26 cellular contexts compared by ENCODE assay signal in genomic region chr5:80174790-80175189, GRCh38.
DNase-seq lines count a peak whose midpoint lies in the region; ATAC-seq lines count a peak whose summit lies in the region.
"Had no signal": no experiment of that assay in that cellular context is flagged by ENCODE, and none has a peak within 500 bp of the region (broad histone marks: within the 10 kb centered on the region; RNA-seq: fewer than 3 reads in every experiment).

No MANE protein-coding gene starts in this region.

- no peaks in the 10 kb centered on the region for H3K27me3 ChIP-seq in ectodermal cell (ENCODE audit: control insufficient read depth, insufficient read depth, low read length, poor library complexity, severe bottlenecking)
- H3K27me3 ChIP-seq: BLaER1 treated with 17β-estradiol and CSF1 and Interleukin-3, amounts not matched to agents 10 nM and 100 nM; heart right ventricle; right atrium auricular region; spleen had no signal

- H3K27me3 Mint-ChIP-seq in T-helper 2 cell treated with Interferon-gamma antibody and Interleukin-4, amounts not matched to agents 5 μg/mL and 100 μg/mL, for 36 hours (ENCODE audit: low read depth) = no peaks in the 10 kb centered on the region
- H3K27me3 Mint-ChIP-seq: activated B cell treated with CpG ODN at 0.5 μM for 24 hours; activated naive CD8-positive, alpha-beta T cell treated with anti-CD3 and anti-CD28 coated beads, Interleukin-2, amount 10 ng/mL, durations not matched to agents 7 days and 5 days; memory B cell; stimulated activated memory B cell treated with anti-CD40 and anti-IgM and Interleukin-4, amounts not matched to agents 10 μg/mL and 1 μg/mL and 100 μg/mL, for 72 hours had no signal

- H3K9me3 Mint-ChIP-seq in activated naive CD4-positive, alpha-beta T cell treated with anti-CD3 and anti-CD28 coated beads, Interleukin-2, amount 50 U/mL, for 72 hours = no peaks in the 10 kb centered on the region
- no peaks in the 10 kb centered on the region for H3K9me3 Mint-ChIP-seq in T-helper 2 cell treated with Interferon-gamma antibody and Interleukin-4, amounts not matched to agents 5 μg/mL and 100 μg/mL, for 36 hours
- H3K9me3 Mint-ChIP-seq: activated B cell treated with CpG ODN at 0.5 μM for 24 hours; activated naive CD8-positive, alpha-beta T cell treated with anti-CD3 and anti-CD28 coated beads, Interleukin-2, amount 10 ng/mL, durations not matched to agents 7 days and 5 days; memory B cell; stimulated activated memory B cell treated with anti-CD40 and anti-IgM and Interleukin-4, amounts not matched to agents 10 μg/mL and 1 μg/mL and 100 μg/mL, for 72 hours had no signal

- peaks cover 11% of the 10 kb centered on the region for H3K4me1 ChIP-seq in ectodermal cell (ENCODE audit: control insufficient read depth, insufficient read depth, low read length)
- H3K4me1 ChIP-seq: right atrium auricular region had no signal

- no peak overlapping the region for H3K4me3 Mint-ChIP-seq in T-helper 2 cell treated with Interferon-gamma antibody and Interleukin-4, amounts not matched to agents 5 μg/mL and 100 μg/mL, for 36 hours
- H3K4me3 Mint-ChIP-seq: activated B cell treated with CpG ODN at 0.5 μM for 24 hours; activated naive CD8-positive, alpha-beta T cell treated with anti-CD3 and anti-CD28 coated beads, Interleukin-2, amount 10 ng/mL, durations not matched to agents 7 days and 5 days; memory B cell; stimulated activated memory B cell treated with anti-CD40 and anti-IgM and Interleukin-4, amounts not matched to agents 10 μg/mL and 1 μg/mL and 100 μg/mL, for 72 hours had no signal

- no peak overlapping the region for H3K4me3 ChIP-seq in ectodermal cell (ENCODE audit: insufficient read depth, low read depth, low read length)
- H3K4me3 ChIP-seq: BLaER1 treated with 17β-estradiol and CSF1 and Interleukin-3, amounts not matched to agents 10 nM and 100 nM; heart right ventricle; right atrium auricular region; spleen; thoracic aorta had no signal

- H3K27ac Mint-ChIP-seq in activated naive CD4-positive, alpha-beta T cell treated with anti-CD3 and anti-CD28 coated beads, Interleukin-2, amount 50 U/mL, for 72 hours = peak overlapping the region; percentile 10 to 72
- no peak overlapping the region for H3K27ac Mint-ChIP-seq in T-helper 2 cell treated with Interferon-gamma antibody and Interleukin-4, amounts not matched to agents 5 μg/mL and 100 μg/mL, for 36 hours
- H3K27ac Mint-ChIP-seq: activated B cell treated with CpG ODN at 0.5 μM for 24 hours; activated naive CD8-positive, alpha-beta T cell treated with anti-CD3 and anti-CD28 coated beads, Interleukin-2, amount 10 ng/mL, durations not matched to agents 7 days and 5 days; memory B cell; stimulated activated memory B cell treated with anti-CD40 and anti-IgM and Interleukin-4, amounts not matched to agents 10 μg/mL and 1 μg/mL and 100 μg/mL, for 72 hours had no signal

- H3K9me3 ChIP-seq in ectodermal cell (ENCODE audit: control insufficient read depth, low read length) = no peaks in the 10 kb centered on the region
- H3K9me3 ChIP-seq: BLaER1 treated with 17β-estradiol and CSF1 and Interleukin-3, amounts not matched to agents 10 nM and 100 nM; heart right ventricle; right atrium auricular region; SK-N-SH; spleen; thoracic aorta had no signal

- H3K4me1 Mint-ChIP-seq in T-helper 2 cell treated with Interferon-gamma antibody and Interleukin-4, amounts not matched to agents 5 μg/mL and 100 μg/mL, for 36 hours (ENCODE audit: low read depth) = peaks cover 16% of the 10 kb centered on the region
- H3K4me1 Mint-ChIP-seq: activated B cell treated with CpG ODN at 0.5 μM for 24 hours; memory B cell; stimulated activated memory B cell treated with anti-CD40 and anti-IgM and Interleukin-4, amounts not matched to agents 10 μg/mL and 1 μg/mL and 100 μg/mL, for 72 hours had no signal

- peak overlapping the region; percentile 8 for H3K27ac ChIP-seq in ectodermal cell (ENCODE audit: insufficient read depth, low read depth, low read length, poor library complexity, severe bottlenecking)
- peak overlapping the region; percentile 54 for H3K27ac ChIP-seq in substantia nigra (ENCODE audit: low read depth, low read length, poor library complexity, severe bottlenecking)
- H3K27ac ChIP-seq: heart right ventricle, right atrium auricular region, spleen, thoracic aorta had no signal

- 94 to 96% methylated on average over 5 of the region's 5 CpGs for WGBS in ectodermal cell, 2 experiments

- no peak for ATAC-seq in activated naive CD4-positive, alpha-beta T cell treated with anti-CD3 and anti-CD28 coated beads, Interleukin-2, amount 50 U/mL, for 72 hours
- ATAC-seq: heart right ventricle; stimulated activated memory B cell treated with anti-CD40 and anti-IgM and Interleukin-4, amounts not matched to agents 10 μg/mL and 1 μg/mL and 100 μg/mL, for 72 hours had no signal

- H3K36me3 Mint-ChIP-seq in activated naive CD4-positive, alpha-beta T cell treated with anti-CD3 and anti-CD28 coated beads, Interleukin-2, amount 50 U/mL, for 72 hours = peaks cover 14 to 24% of the 10 kb centered on the region in 2 donors
- peaks cover 59% of the 10 kb centered on the region for H3K36me3 Mint-ChIP-seq in T-helper 2 cell treated with Interferon-gamma antibody and Interleukin-4, amounts not matched to agents 5 μg/mL and 100 μg/mL, for 36 hours (ENCODE audit: low read depth)

- DNase-seq in activated naive CD4-positive, alpha-beta T cell treated with anti-CD3 and anti-CD28 coated beads, Interleukin-2, amount 50 U/mL, for 72 hours (ENCODE audit: low spot score in 2 of 2) = no peak
- DNase-seq in activated naive CD4-positive, alpha-beta T cell treated with Interleukin-2 at 50 U/mL for 16 hours = no peak
- peak; percentile 22 for DNase-seq in MV-4-11 (lab: John Stamatoyannopoulos, UW)
- no peak for DNase-seq in substantia nigra (lab: John Stamatoyannopoulos, UW)
- no peak for DNase-seq in NOMO-1 (lab: John Stamatoyannopoulos, UW; ENCODE audit: unreplicated experiment in 2 of 2)
- no peak for DNase-seq in medulla oblongata (ENCODE audit: extremely low spot score)
- no peak for DNase-seq in T-helper 2 cell treated with Interferon-gamma antibody and Interleukin-4, amounts not matched to agents 5 μg/mL and 100 μg/mL, for 36 hours (ENCODE audit: low spot score)
- DNase-seq: ACHN; activated B cell treated with CpG ODN at 0.5 μM for 24 hours; activated CD4-positive, alpha-beta T cell treated with anti-CD3 and anti-CD28 coated beads, Interleukin-2, amount 50 U/mL, for 4 hours; activated naive CD8-positive, alpha-beta T cell treated with anti-CD3 and anti-CD28 coated beads, Interleukin-2, amount 10 ng/mL, durations not matched to agents 7 days and 5 days; effector CD4-positive, alpha-beta T cell; HCEC 1CT; heart right ventricle; NCI-H2081; NCI-H446; NCI-H82; SK-N-SH; spleen; stimulated activated CD4-positive, alpha-beta T cell treated with anti-CD3 and anti-CD28 coated beads, Interleukin-4, amount 100 ng/mL, for 1 hour had no signal

- peaks cover 9% of the 10 kb centered on the region for H3K36me3 ChIP-seq in ectodermal cell (ENCODE audit: control insufficient read depth, insufficient read depth, low read length)
